19 cellular contexts compared by ENCODE assay signal in the genomic region with DNA sequence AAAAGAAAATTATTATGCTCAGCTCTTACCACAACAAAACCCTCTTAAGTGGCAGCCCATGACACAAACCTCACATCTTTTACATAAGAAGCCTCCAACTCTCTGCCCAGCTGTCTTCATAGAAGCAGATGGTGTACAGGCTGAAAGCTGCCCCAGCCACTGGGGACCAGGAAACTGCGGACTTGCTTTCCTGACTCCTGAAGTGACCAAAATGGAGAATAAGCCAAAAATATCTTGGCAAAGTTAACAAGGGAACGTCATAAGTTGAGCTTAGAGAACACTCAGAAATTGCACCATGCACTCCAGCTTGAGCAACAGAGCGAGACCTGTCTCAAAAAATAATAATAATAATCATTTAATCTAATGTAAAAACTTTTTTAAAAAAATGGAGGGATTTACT.
DNase-seq lines count a peak whose midpoint lies in the region; ATAC-seq, FAIRE-seq and TF ChIP-seq lines count a peak whose summit lies in the region.
"Had no signal": no experiment of that assay in that cellular context is flagged by ENCODE, and none has a peak within 500 bp of the region (broad histone marks: within the 10 kb centered on the region; RNA-seq: fewer than 3 reads in every experiment).

No MANE protein-coding gene starts in this region.

- DNase-seq in GM03348 (ENCODE audit: low spot score) (peak; percentile 19), cardiac fibroblast (ENCODE audit: low read depth in 2 of 2) (peak; percentile 87 to 91), left ventricle myocardium inferior (peak; percentile 52), gastrocnemius medialis (peak; percentile 35 to 54), posterior vena cava (ENCODE audit: low spot score) (no peak), GM12892 (ENCODE audit: insufficient read length) (no peak), NCI-H1105 treated with DMSO at 0.1 percent for 48 hours (lab: John Stamatoyannopoulos, UW) (no peak)
- DNase-seq in activated CD4-positive, alpha-beta T cell treated with anti-CD3 and anti-CD28 coated beads for 4 hours, result no peak
- DNase-seq: activated CD8-positive, alpha-beta T cell treated with anti-CD3 and anti-CD28 coated beads for 36 hours; activated gamma-delta T cell; foreskin melanocyte; KBM-7; MM.1S; NCI-H2171 treated with DMSO at 0.1 percent for 48 hours; NCI-H774; nucleus accumbens had no signal

- H3K4me3 ChIP-seq in cardiac fibroblast (replicated peaks in 1 of 2; ENCODE audit: low read depth in 2 of 2, low read length in 2 of 2), result no peak overlapping the region
- H3K4me3 ChIP-seq in left ventricle myocardium inferior, result no peak overlapping the region
- no peak overlapping the region for H3K4me3 ChIP-seq in gastrocnemius medialis
- H3K4me3 ChIP-seq: breast epithelium had no signal

- in situ Hi-C loops in gastrocnemius medialis (cut with MboI; ENCODE audit: low sequenced_read_pairs in 4 of 4), result no loop called here

- H3K4me1 ChIP-seq in left ventricle myocardium inferior (peaks cover 33% of the 10 kb centered on the region), gastrocnemius medialis (no peaks in the 10 kb centered on the region)
- H3K4me1 ChIP-seq: breast epithelium had no signal

- H3K27ac ChIP-seq in left ventricle myocardium inferior (replicated peaks) (no peak overlapping the region), gastrocnemius medialis (no peak overlapping the region)
- H3K27ac ChIP-seq: breast epithelium had no signal

- no peak for FAIRE-seq in GM12892 (lab: Jason Lieb, UNC)
- FAIRE-seq: D721Med had no signal

- no peaks in the 10 kb centered on the region for H3K27me3 ChIP-seq in left ventricle myocardium inferior (ENCODE audit: low read depth)
- H3K27me3 ChIP-seq in gastrocnemius medialis, result no peaks in the 10 kb centered on the region
- H3K27me3 ChIP-seq: breast epithelium had no signal

- intact Hi-C loops in left ventricle myocardium inferior (cut with micrococcal nuclease) (no loop called here), gastrocnemius medialis (cut with DNase I; ENCODE audit: low total_unique reads) (no loop called here), posterior vena cava (cut with DNase I) (no loop called here)

- no peak for TF ChIP-seq CTCF in cardiac fibroblast (IDR thresholded peaks at IDR 0.05; ENCODE audit: low read depth, low read length)
- TF ChIP-seq CTCF in left ventricle myocardium inferior (IDR thresholded peaks at IDR 0.05; ENCODE audit: borderline replicate concordance), result no peak
- TF ChIP-seq CTCF in gastrocnemius medialis (IDR thresholded peaks at IDR 0.05 in 4 of 5, conservative IDR thresholded peaks at IDR 0.05 in 1 of 5), result no peak

- ATAC-seq in gastrocnemius medialis, result peak; percentile 68 to 70
- ATAC-seq: activated CD8-positive, alpha-beta T cell treated with anti-CD3 and anti-CD28 coated beads for 36 hours; HCT116 had no signal

- TF ChIP-seq POLR2A in gastrocnemius medialis (IDR thresholded peaks at IDR 0.05) (no peak), GM12892 (IDR thresholded peaks at IDR 0.05; ENCODE audit: low read depth, low read length) (no peak)

- H3K36me3 ChIP-seq in left ventricle myocardium inferior (no peaks in the 10 kb centered on the region), gastrocnemius medialis (no peaks in the 10 kb centered on the region)
- H3K36me3 ChIP-seq: breast epithelium had no signal

- H3K9me3 ChIP-seq in left ventricle myocardium inferior (replicated peaks) (no peaks in the 10 kb centered on the region), gastrocnemius medialis (no peaks in the 10 kb centered on the region)
- H3K9me3 ChIP-seq: breast epithelium had no signal

Comparison
In these comparisons a context has a peak if more than half of its experiments do, and no peak if none do; other contexts are left out.
1. DNase-seq: peak in GM03348 (single experiment), cardiac fibroblast (2 of 2), left ventricle myocardium inferior (single experiment) and gastrocnemius medialis (2 of 2); none in posterior vena cava (single experiment), activated CD4-positive, alpha-beta T cell treated with anti-CD3 and anti-CD28 coated beads for 4 hours (0 of 2), GM12892 (single experiment) and NCI-H1105 treated with DMSO at 0.1 percent for 48 hours (single experiment).